Comparison of ENCODE assay signal across 1 cellular context in the genomic region with DNA sequence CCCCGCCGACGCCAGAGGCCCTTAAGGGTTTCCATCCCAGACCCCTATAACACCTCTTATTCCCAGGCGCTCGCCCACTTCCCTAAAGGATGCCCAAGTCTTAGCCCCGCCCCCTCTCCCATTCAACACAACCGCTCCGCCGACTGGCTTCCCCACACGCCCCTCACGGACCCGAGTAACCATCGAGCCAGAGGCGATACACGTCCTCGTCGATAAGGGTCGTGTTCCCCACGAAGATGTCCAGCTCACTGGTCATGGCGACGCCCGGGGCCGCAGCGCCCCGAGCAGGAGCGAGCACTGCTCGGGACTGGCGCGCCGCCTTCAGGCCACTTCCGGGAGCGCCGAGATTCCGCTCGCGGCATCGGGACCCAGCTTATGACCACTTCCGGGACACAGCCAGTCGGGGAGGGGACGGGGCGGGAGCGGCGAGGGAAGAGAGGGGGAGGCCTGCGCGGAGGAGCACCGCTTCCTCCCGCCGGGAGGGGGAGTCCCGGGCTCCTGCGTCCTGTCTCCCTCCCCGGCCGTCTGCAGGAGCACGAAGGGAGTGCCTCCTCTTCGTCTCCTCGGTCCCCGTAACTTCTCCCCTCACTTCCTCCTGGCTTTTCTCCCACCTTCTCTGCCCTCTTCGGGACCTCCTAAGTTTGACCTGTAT.
TF ChIP-seq lines count a peak whose summit lies in the region.

Gene FIBP (minus strand): TSS at position 309 of the 652 bp plus-strand sequence. CDS start 53 bp downstream, at position 256.

TF ChIP-seq in K562, 482 proteins besides CTCF, POLR2A, EP300 and RAD21 (continued from another document and continues in another):
- TF ChIP-seq SMAD4 (CRISPR knock-in tag; conservative IDR thresholded peaks at IDR 0.05) (peak; percentile 78), FOXK1 (CRISPR knock-in tag; IDR thresholded peaks at IDR 0.05; ENCODE audit: borderline replicate concordance) (no peak), ILK (tag; IDR thresholded peaks at IDR 0.05; ENCODE audit: borderline replicate concordance, low read depth) (no peak), PHB (CRISPR knock-in tag; IDR thresholded peaks at IDR 0.05) (no peak), SFPQ (IDR thresholded peaks at IDR 0.05; ENCODE audit: low read depth, low read length) (no peak), ZNF224 (CRISPR knock-in tag; IDR thresholded peaks at IDR 0.05) (no peak), POLR2AphosphoS5 (IDR thresholded peaks at IDR 0.05; ENCODE audit: control insufficient read depth, insufficient read depth, low read depth, low read length) (peak; percentile 91), MCM5 (IDR thresholded peaks at IDR 0.05; ENCODE audit: low read depth) (no peak), ZNF318 (IDR thresholded peaks at IDR 0.05; ENCODE audit: borderline replicate concordance in 1 of 2, low read depth in 1 of 2) (no peak), MAZ (CRISPR knock-in tag; conservative IDR thresholded peaks at IDR 0.05 in 1 of 2, IDR thresholded peaks at IDR 0.05 in 1 of 2) (peak; percentile 97 to 98), ZNF124 (CRISPR knock-in tag; IDR thresholded peaks at IDR 0.05) (no peak), CCNT2 (IDR thresholded peaks at IDR 0.05; ENCODE audit: borderline replicate concordance, extremely low read depth, insufficient read length, low read depth, low read length) (peak; percentile 90), IFI16 (CRISPR knock-in tag; IDR thresholded peaks at IDR 0.05) (no peak), FOS (IDR thresholded peaks at IDR 0.05; ENCODE audit: extremely low read depth, insufficient read length) (no peak), EHMT2 (IDR thresholded peaks at IDR 0.05) (no peak), NCOA2 (IDR thresholded peaks at IDR 0.05; ENCODE audit: partially characterized antibody in 2 of 2) (no peak), EZH2 (IDR thresholded peaks at IDR 0.05; ENCODE audit: borderline replicate concordance, low read depth, low read length) (no peak), SPI1 (IDR thresholded peaks at IDR 0.05; ENCODE audit: borderline replicate concordance, low read depth, low read length) (peak; percentile 64; the same call in 1 of the 2 replicates), EGR1 (conservative IDR thresholded peaks at IDR 0.05) (peak; percentile 66), IRF2 (CRISPR knock-in tag; IDR thresholded peaks at IDR 0.05) (no peak), ZNF766 (CRISPR knock-in tag; conservative IDR thresholded peaks at IDR 0.05) (peak; percentile 43; the same call in 1 of the 2 replicates), ZBTB34 (CRISPR knock-in tag; IDR thresholded peaks at IDR 0.05) (no peak), ZNF277 (CRISPR knock-in tag; IDR thresholded peaks at IDR 0.05; ENCODE audit: borderline replicate concordance) (no peak)
- TF ChIP-seq, protein P1, sequence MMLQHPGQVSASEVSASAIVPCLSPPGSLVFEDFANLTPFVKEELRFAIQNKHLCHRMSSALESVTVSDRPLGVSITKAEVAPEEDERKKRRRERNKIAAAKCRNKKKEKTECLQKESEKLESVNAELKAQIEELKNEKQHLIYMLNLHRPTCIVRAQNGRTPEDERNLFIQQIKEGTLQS (IDR thresholded peaks at IDR 0.05) = no peak
- TF ChIP-seq, protein P1 (CRISPR knock-in tag; conservative IDR thresholded peaks at IDR 0.05) = 0 out of 2 replicates have a peak, but pooled peaks have one; percentile 65
- TF ChIP-seq, protein P2, sequence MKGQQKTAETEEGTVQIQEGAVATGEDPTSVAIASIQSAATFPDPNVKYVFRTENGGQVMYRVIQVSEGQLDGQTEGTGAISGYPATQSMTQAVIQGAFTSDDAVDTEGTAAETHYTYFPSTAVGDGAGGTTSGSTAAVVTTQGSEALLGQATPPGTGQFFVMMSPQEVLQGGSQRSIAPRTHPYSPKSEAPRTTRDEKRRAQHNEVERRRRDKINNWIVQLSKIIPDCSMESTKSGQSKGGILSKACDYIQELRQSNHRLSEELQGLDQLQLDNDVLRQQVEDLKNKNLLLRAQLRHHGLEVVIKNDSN (CRISPR knock-in tag; IDR thresholded peaks at IDR 0.05) = no peak
- TF ChIP-seq, protein P3, sequence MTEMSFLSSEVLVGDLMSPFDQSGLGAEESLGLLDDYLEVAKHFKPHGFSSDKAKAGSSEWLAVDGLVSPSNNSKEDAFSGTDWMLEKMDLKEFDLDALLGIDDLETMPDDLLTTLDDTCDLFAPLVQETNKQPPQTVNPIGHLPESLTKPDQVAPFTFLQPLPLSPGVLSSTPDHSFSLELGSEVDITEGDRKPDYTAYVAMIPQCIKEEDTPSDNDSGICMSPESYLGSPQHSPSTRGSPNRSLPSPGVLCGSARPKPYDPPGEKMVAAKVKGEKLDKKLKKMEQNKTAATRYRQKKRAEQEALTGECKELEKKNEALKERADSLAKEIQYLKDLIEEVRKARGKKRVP (CRISPR knock-in tag; IDR thresholded peaks at IDR 0.05) = 0 out of 2 replicates have a peak, but pooled peaks have one; percentile 15
- TF ChIP-seq, protein P4, sequence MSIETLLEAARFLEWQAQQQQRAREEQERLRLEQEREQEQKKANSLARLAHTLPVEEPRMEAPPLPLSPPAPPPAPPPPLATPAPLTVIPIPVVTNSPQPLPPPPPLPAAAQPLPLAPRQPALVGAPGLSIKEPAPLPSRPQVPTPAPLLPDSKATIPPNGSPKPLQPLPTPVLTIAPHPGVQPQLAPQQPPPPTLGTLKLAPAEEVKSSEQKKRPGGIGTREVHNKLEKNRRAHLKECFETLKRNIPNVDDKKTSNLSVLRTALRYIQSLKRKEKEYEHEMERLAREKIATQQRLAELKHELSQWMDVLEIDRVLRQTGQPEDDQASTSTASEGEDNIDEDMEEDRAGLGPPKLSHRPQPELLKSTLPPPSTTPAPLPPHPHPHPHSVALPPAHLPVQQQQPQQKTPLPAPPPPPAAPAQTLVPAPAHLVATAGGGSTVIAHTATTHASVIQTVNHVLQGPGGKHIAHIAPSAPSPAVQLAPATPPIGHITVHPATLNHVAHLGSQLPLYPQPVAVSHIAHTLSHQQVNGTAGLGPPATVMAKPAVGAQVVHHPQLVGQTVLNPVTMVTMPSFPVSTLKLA (conservative IDR thresholded peaks at IDR 0.05) = peak; percentile 80 to 90
- TF ChIP-seq, protein P5, sequence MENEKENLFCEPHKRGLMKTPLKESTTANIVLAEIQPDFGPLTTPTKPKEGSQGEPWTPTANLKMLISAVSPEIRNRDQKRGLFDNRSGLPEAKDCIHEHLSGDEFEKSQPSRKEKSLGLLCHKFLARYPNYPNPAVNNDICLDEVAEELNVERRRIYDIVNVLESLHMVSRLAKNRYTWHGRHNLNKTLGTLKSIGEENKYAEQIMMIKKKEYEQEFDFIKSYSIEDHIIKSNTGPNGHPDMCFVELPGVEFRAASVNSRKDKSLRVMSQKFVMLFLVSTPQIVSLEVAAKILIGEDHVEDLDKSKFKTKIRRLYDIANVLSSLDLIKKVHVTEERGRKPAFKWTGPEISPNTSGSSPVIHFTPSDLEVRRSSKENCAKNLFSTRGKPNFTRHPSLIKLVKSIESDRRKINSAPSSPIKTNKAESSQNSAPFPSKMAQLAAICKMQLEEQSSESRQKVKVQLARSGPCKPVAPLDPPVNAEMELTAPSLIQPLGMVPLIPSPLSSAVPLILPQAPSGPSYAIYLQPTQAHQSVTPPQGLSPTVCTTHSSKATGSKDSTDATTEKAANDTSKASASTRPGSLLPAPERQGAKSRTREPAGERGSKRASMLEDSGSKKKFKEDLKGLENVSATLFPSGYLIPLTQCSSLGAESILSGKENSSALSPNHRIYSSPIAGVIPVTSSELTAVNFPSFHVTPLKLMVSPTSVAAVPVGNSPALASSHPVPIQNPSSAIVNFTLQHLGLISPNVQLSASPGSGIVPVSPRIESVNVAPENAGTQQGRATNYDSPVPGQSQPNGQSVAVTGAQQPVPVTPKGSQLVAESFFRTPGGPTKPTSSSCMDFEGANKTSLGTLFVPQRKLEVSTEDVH (IDR thresholded peaks at IDR 0.05; ENCODE audit: low read depth, partially characterized antibody) = peak; percentile 87
